In genomic region chr7:135414850-135415439, GRCh38 we compare ENCODE assay signal across 8 cellular contexts.
A peak's percentile ranks its signal among the peaks of the same experiment; 100 is the strongest.
DNase-seq lines count a peak whose midpoint lies in the region; ATAC-seq and TF ChIP-seq lines count a peak whose summit lies in the region.

No MANE protein-coding gene starts in this region.

- H3K36me3 ChIP-seq in Caco-2 (ENCODE audit: control insufficient read depth, insufficient read depth, low read length), result no peaks in the 10 kb centered on the region

- intact Hi-C loops in Caco-2 (cut with micrococcal nuclease; ENCODE audit: unreplicated experiment), result loop anchor here (1.0 to 2.0 kb wide), 2 partner anchors 94 to 143 kb away; no protein-coding TSS in a partner anchor

- POLR2A ChIA-PET in Caco-2 (lab: Charles Lee), result no interaction called here

- H3K4me3 Mint-ChIP-seq in Caco-2 (ENCODE audit: unreplicated experiment), result no peak overlapping the region

- H3K27me3 ChIP-seq in Caco-2 (replicated peaks; ENCODE audit: control insufficient read depth, insufficient read depth, low read length), result no peaks in the 10 kb centered on the region

- peak; percentile 71 for ATAC-seq in GM19351 (IDR thresholded peaks at IDR 0.05; ENCODE audit: unreplicated experiment)
- ATAC-seq in left lobe of liver, result peak; percentile 88
- no peak for ATAC-seq in GM19463 (IDR thresholded peaks at IDR 0.05; ENCODE audit: unreplicated experiment)
- no peak for ATAC-seq in HG03457 (IDR thresholded peaks at IDR 0.05; ENCODE audit: unreplicated experiment)
- ATAC-seq in GM18907 (IDR thresholded peaks at IDR 0.05; ENCODE audit: unreplicated experiment), result no peak

- H3K9me3 ChIP-seq in Caco-2, result no peaks in the 10 kb centered on the region

- peak; percentile 79 to 81 for TF ChIP-seq CTCF in Caco-2 (IDR thresholded peaks at IDR 0.05; ENCODE audit: insufficient read depth in 1 of 2, low read depth in 1 of 2, low read length in 1 of 2, severe bottlenecking in 1 of 2, unreplicated experiment in 1 of 2)

- no peak overlapping the region for H3K4me3 ChIP-seq in Caco-2 (ENCODE audit: low read depth, low read length)

- BruUV-seq in Caco-2 (replicated peaks; lab: Mats Ljungman, UMichigan), result no TSS peak

- DNase-seq in Caco-2 (peak; percentile 70 to 72), NCI-H748 (lab: John Stamatoyannopoulos, UW; ENCODE audit: unreplicated experiment) (peak; percentile 86), amniotic stem cell (lab: John Stamatoyannopoulos, UW) (peak; percentile 3), left lobe of liver (ENCODE audit: low spot score) (no peak)

- H3K27me3 Mint-ChIP-seq in Caco-2 (ENCODE audit: insufficient read depth, unreplicated experiment), result no peaks in the 10 kb centered on the region

- H3K27ac Mint-ChIP-seq in Caco-2 (ENCODE audit: unreplicated experiment), result no peak overlapping the region

- H3K36me3 Mint-ChIP-seq in Caco-2 (ENCODE audit: insufficient read depth, unreplicated experiment), result peaks cover 5% of the 10 kb centered on the region

- no peaks in the 10 kb centered on the region for H3K4me1 ChIP-seq in Caco-2

- no peaks in the 10 kb centered on the region for H3K9me3 Mint-ChIP-seq in Caco-2 (ENCODE audit: unreplicated experiment)

- CTCF ChIA-PET in Caco-2 (lab: Charles Lee), result interaction anchor here (0.6 kb wide), 1 partner anchor 330 kb away, joined by 3 read pairs; no protein-coding TSS in a partner anchor

- H3K4me1 Mint-ChIP-seq in Caco-2 (ENCODE audit: low read depth, unreplicated experiment), result no peaks in the 10 kb centered on the region

Comparison
In these comparisons a context has a peak if more than half of its experiments do, and no peak if none do; other contexts are left out.
1. ATAC-seq: peak in GM19351 (single experiment) and left lobe of liver (single experiment); none in GM19463 (single experiment), HG03457 (single experiment) and GM18907 (single experiment).